24 cellular contexts compared by ENCODE assay signal in the genomic region with DNA sequence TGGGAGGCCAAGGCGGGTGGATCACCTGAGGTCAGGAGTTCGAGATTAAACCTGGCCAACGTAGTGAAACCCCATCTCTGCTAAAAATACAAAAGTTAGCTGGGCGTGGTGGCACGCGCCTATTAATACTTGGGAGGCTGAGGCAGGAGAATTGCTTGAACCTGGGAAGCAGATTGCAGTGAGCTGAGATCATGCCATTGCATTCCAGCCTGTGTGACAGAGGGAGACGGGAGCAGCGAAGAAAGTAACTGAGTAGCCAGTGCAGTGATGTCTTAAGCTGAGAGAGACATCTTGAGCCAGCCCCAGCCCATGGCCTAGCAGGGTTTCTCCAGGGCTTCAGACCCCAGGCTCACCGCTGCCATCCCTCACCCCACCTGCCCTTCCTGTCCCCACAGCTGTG. TPM values are rescaled to one million over a fixed set of nuclear protein-coding genes. Genes with fewer than 3 reads are reported as not detected.
"Had no signal": no experiment of that assay in that cellular context is flagged by ENCODE, and none has a peak within 500 bp of the region (broad histone marks: within the 10 kb centered on the region; RNA-seq: fewer than 3 reads in every experiment).

No MANE protein-coding gene starts in this region.

- FAIRE-seq: islet of Langerhans had no signal

- DNase-seq: activated CD4-positive, alpha-beta T cell treated with anti-CD3 and anti-CD28 coated beads for 36 hours; activated CD4-positive, CD25-positive, alpha-beta regulatory T cell; activated CD8-positive, alpha-beta memory T cell treated with anti-CD3 and anti-CD28 coated beads, Interleukin-2, amount 10 ng/mL, durations not matched to agents 7 days and 5 days; activated CD8-positive, alpha-beta T cell treated with anti-CD3 and anti-CD28 coated beads, Interleukin-2, amount 10 ng/mL, durations not matched to agents 7 days and 5 days; activated effector memory CD4-positive, alpha-beta T cell treated with Interleukin-2 at 50 U/mL for 16 hours; activated naive CD4-positive, alpha-beta T cell treated with Interleukin-2 at 50 U/mL for 16 hours; aorta; caudate nucleus; endodermal cell; foreskin keratinocyte; left ventricle myocardium inferior; naive B cell; nephron progenitor cell; retina; stimulated activated CD4-positive, alpha-beta T cell treated with anti-CD3 and anti-CD28 coated beads, Interleukin-15, amount 100 ng/mL, for 24 hours; stimulated activated CD4-positive, alpha-beta T cell treated with anti-CD3 and anti-CD28 coated beads, Interleukin-2, amount 100 ng/mL, for 24 hours; stimulated activated naive CD4-positive, alpha-beta T cell treated with Interleukin-2 at 50 U/mL for 16 hours; uterus had no signal

- H3K9me3 ChIP-seq: adrenal gland, left ventricle myocardium inferior, neutrophil, uterus had no signal

- H3K4me1 ChIP-seq: adrenal gland, foreskin keratinocyte, uterus had no signal

- H3K4me3 ChIP-seq: adrenal gland, left ventricle myocardium inferior, lung, uterus had no signal

- H3K27me3 ChIP-seq: adrenal gland, neutrophil, uterus had no signal

- H3K36me3 ChIP-seq: uterus had no signal

- H3K27ac ChIP-seq: adrenal gland, foreskin keratinocyte, left ventricle myocardium inferior, neutrophil, uterus had no signal

- ATAC-seq: activated CD4-positive, alpha-beta T cell treated with anti-CD3 and anti-CD28 coated beads for 36 hours; activated CD8-positive, alpha-beta memory T cell treated with anti-CD3 and anti-CD28 coated beads, Interleukin-2, amount 10 ng/mL, durations not matched to agents 7 days and 5 days; activated CD8-positive, alpha-beta T cell treated with anti-CD3 and anti-CD28 coated beads, Interleukin-2, amount 10 ng/mL, durations not matched to agents 7 days and 5 days; esophagus mucosa; foreskin keratinocyte had no signal

RNA-seq across cellular contexts. Expression of gene SMIM5, which starts 9.8 kb away (rescaled TPM):
- total RNA-seq: foreskin keratinocyte, glomerular endothelial cell had no signal
